ENCODE assay signal across 23 cellular contexts in the genomic region with DNA sequence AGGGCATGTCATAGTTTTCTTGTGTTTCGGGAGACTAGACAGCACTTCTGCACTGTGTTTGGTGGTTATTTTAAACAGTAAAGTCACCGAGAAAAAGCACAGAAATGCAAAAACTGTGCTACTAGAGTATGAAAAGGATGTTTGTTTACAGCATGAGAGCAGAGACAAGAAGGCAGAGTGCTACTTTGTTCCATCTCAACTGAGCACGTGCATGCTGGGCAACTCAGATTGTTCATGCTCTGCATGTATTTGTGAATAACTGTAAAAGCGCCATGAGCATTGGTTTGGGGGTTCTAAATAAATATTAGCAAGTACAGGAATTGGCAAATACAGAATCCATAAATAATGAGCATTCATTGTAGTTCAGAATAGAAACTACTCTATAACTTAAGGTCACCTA. TPM values are rescaled to one million over a fixed set of nuclear protein-coding genes. Genes with fewer than 3 reads are reported as not detected.
"Had no signal": no experiment of that assay in that cellular context is flagged by ENCODE, and none has a peak within 500 bp of the region (broad histone marks: within the 10 kb centered on the region; RNA-seq: fewer than 3 reads in every experiment).

No MANE protein-coding gene starts in this region.

- DNase-seq: hippocampal formation; kidney; left colon; left lung; lower lobe of right lung; mammary epithelial cell; midbrain; mucosa of descending colon; naive thymus-derived CD4-positive, alpha-beta T cell; nucleus accumbens; pancreas; posterior cingulate gyrus; right cardiac atrium; stimulated activated CD4-positive, alpha-beta T cell treated with anti-CD3 and anti-CD28 coated beads, Interleukin-12 subunit alpha, Interleukin-12 subunit beta, amount 100 ng/mL, for 4 hours; stimulated activated CD4-positive, alpha-beta T cell treated with anti-CD3 and anti-CD28 coated beads, Interleukin-4, amount 100 ng/mL, for 24 hours; stimulated activated naive CD4-positive, alpha-beta T cell; uterus had no signal

- H3K27me3 ChIP-seq: pancreas, suprapubic skin, tibial nerve, uterus had no signal

- H3K36me3 ChIP-seq: left lung, lower lobe of right lung, pancreas, prostate gland, uterus had no signal

- H3K4me3 ChIP-seq: left lung, lower lobe of right lung, mucosa of descending colon, pancreas, prostate gland, smooth muscle cell, suprapubic skin, tibial nerve, uterus had no signal

- H3K27ac ChIP-seq: left lung, lower lobe of right lung, prostate gland, suprapubic skin, uterus had no signal

- ATAC-seq: left colon; left lung; lower lobe of right lung; mucosa of descending colon; naive thymus-derived CD4-positive, alpha-beta T cell; natural killer cell treated with Interleukin-12 subunit alpha and Interleukin-12 subunit beta and Interleukin-15 and Interleukin-18, amount 100 ng/mL, for 72 hours; right cardiac atrium; stimulated activated effector memory CD8-positive, alpha-beta T cell treated with anti-CD3 and anti-CD28 coated beads, Interleukin-12 subunit alpha, Interleukin-12 subunit beta, amount 100 ng/mL, for 72 hours had no signal

- H3K9me3 ChIP-seq: pancreas, prostate gland, suprapubic skin had no signal

- H3K4me1 ChIP-seq: left lung, lower lobe of right lung, prostate gland, suprapubic skin, uterus had no signal

- H3K4me2 ChIP-seq: smooth muscle cell had no signal

RNA-seq across cellular contexts. Expression of a gene that starts 7.4 kb away (rescaled TPM):
- polyA plus RNA-seq: naive thymus-derived CD4-positive, alpha-beta T cell had no signal
